1 cellular context compared by ENCODE assay signal in genomic region chr1:44634790-44635189, GRCh38.
TF ChIP-seq lines count a peak whose summit lies in the region.

No MANE protein-coding gene starts in this region.

TF ChIP-seq in GM12891, 5 proteins besides CTCF, POLR2A, EP300 and RAD21:
- no peak for TF ChIP-seq POLR2AphosphoS5 (IDR thresholded peaks at IDR 0.05; ENCODE audit: low read depth, low read length)
- TF ChIP-seq TAF1 (IDR thresholded peaks at IDR 0.05; ENCODE audit: low read depth, low read length): no peak
